ENCODE assay signal across 27 cellular contexts in genomic region chr1:209545423-209545822, GRCh38.
"Had no signal": no experiment of that assay in that cellular context is flagged by ENCODE, and none has a peak within 500 bp of the region (broad histone marks: within the 10 kb centered on the region; RNA-seq: fewer than 3 reads in every experiment).

No MANE protein-coding gene starts in this region.

- H3K9me3 ChIP-seq: esophagus squamous epithelium, gastroesophageal sphincter, heart right ventricle had no signal

- H3K36me3 ChIP-seq: brain microvascular endothelial cell, gastroesophageal sphincter, heart right ventricle had no signal

- H3K36me3 Mint-ChIP-seq: activated CD4-positive, alpha-beta memory T cell treated with anti-CD3 and anti-CD28 coated beads for 36 hours; activated CD8-positive, alpha-beta memory T cell treated with anti-CD3 and anti-CD28 coated beads, Interleukin-2, amount 10 ng/mL, durations not matched to agents 7 days and 5 days; activated naive CD8-positive, alpha-beta T cell; T-cell had no signal

- H3K4me3 Mint-ChIP-seq: activated CD4-positive, alpha-beta memory T cell treated with anti-CD3 and anti-CD28 coated beads for 36 hours; activated CD4-positive, alpha-beta T cell treated with anti-CD3 and anti-CD28 coated beads for 36 hours; activated CD4-positive, alpha-beta T cell treated with anti-CD3 and anti-CD28 coated beads, Interleukin-2, amount 10 ng/mL, durations not matched to agents 24 days and 14 days; activated CD8-positive, alpha-beta memory T cell treated with anti-CD3 and anti-CD28 coated beads, Interleukin-2, amount 10 ng/mL, durations not matched to agents 7 days and 5 days; activated CD8-positive, alpha-beta T cell treated with anti-CD3 and anti-CD28 coated beads, Interleukin-2, amount 10 ng/mL, durations not matched to agents 7 days and 5 days; activated naive CD4-positive, alpha-beta T cell treated with anti-CD3 and anti-CD28 coated beads for 36 hours; activated naive CD8-positive, alpha-beta T cell; activated T-helper 1 cell treated with anti-CD3 and anti-CD28 coated beads, Interleukin-12 subunit alpha, Interleukin-12 subunit beta, Interleukin-2, Interleukin-4 antibody, amounts not matched to agents 30 ng/mL and 10 ng/mL and 1 ng/mL, durations not matched to agents 14 hours and 24 hours and 36 hours; T-cell had no signal

- H3K27ac ChIP-seq: brain microvascular endothelial cell, epithelial cell of prostate, gastroesophageal sphincter, heart right ventricle had no signal

- H3K9me3 Mint-ChIP-seq: activated CD4-positive, alpha-beta memory T cell treated with anti-CD3 and anti-CD28 coated beads for 36 hours; activated CD4-positive, alpha-beta T cell treated with anti-CD3 and anti-CD28 coated beads, Interleukin-2, amount 10 ng/mL, durations not matched to agents 24 days and 14 days; activated naive CD4-positive, alpha-beta T cell treated with anti-CD3 and anti-CD28 coated beads for 36 hours; activated T-helper 1 cell treated with anti-CD3 and anti-CD28 coated beads, Interleukin-12 subunit alpha, Interleukin-12 subunit beta, Interleukin-2, Interleukin-4 antibody, amounts not matched to agents 30 ng/mL and 10 ng/mL and 1 ng/mL, durations not matched to agents 14 hours and 24 hours and 36 hours; activated T-helper 2 cell treated with anti-CD3 and anti-CD28 coated beads, Interferon-gamma antibody, Interleukin-2, Interleukin-4, amounts not matched to agents 10 μg/mL and 5 μg/mL and 100 μg/mL, durations not matched to agents 14 hours and 24 hours and 36 hours; T-cell had no signal

- DNase-seq: activated CD4-positive, alpha-beta memory T cell treated with anti-CD3 and anti-CD28 coated beads for 36 hours; activated CD4-positive, alpha-beta T cell treated with anti-CD3 and anti-CD28 coated beads for 36 hours; activated CD4-positive, alpha-beta T cell treated with anti-CD3 and anti-CD28 coated beads, Interleukin-2, amount 10 ng/mL, durations not matched to agents 24 days and 14 days; activated CD4-positive, CD25-positive, alpha-beta regulatory T cell; activated CD4-positive, CD25-positive, alpha-beta regulatory T cell treated with anti-CD3 and anti-CD28 coated beads, Interleukin-2, amount 50 U/mL, for 72 hours; activated CD8-positive, alpha-beta memory T cell treated with anti-CD3 and anti-CD28 coated beads, Interleukin-2, amount 10 ng/mL, durations not matched to agents 7 days and 5 days; activated CD8-positive, alpha-beta memory T cell treated with anti-CD3 and anti-CD28 coated beads, Interleukin-2, amount 50 U/mL, for 4 hours; activated CD8-positive, alpha-beta T cell treated with anti-CD3 and anti-CD28 coated beads, Interleukin-2, amount 10 ng/mL, durations not matched to agents 7 days and 5 days; activated effector memory CD4-positive, alpha-beta T cell treated with anti-CD3 and anti-CD28 coated beads, Interleukin-2, amount 50 U/mL, for 16 hours; activated naive CD4-positive, alpha-beta T cell treated with anti-CD3 and anti-CD28 coated beads for 36 hours; activated T-cell treated with anti-CD3 and anti-CD28 coated beads, Interleukin-2, amount 50 U/mL, for 1 hour; activated T-cell treated with anti-CD3 and anti-CD28 coated beads, Interleukin-2, amount 50 U/mL, for 48 hours; amniotic stem cell; anterior cingulate cortex; brain microvascular endothelial cell; caudate nucleus; effector CD8-positive, alpha-beta T cell; esophagus squamous epithelium; foreskin melanocyte; heart right ventricle; T-cell; T-helper 2 cell had no signal

- H3K4me1 ChIP-seq: gastroesophageal sphincter, heart right ventricle had no signal

- H3K27ac Mint-ChIP-seq: activated CD4-positive, alpha-beta memory T cell treated with anti-CD3 and anti-CD28 coated beads for 36 hours; activated CD4-positive, alpha-beta T cell treated with anti-CD3 and anti-CD28 coated beads for 36 hours; activated CD4-positive, alpha-beta T cell treated with anti-CD3 and anti-CD28 coated beads, Interleukin-2, amount 10 ng/mL, durations not matched to agents 24 days and 14 days; activated CD8-positive, alpha-beta memory T cell treated with anti-CD3 and anti-CD28 coated beads, Interleukin-2, amount 10 ng/mL, durations not matched to agents 7 days and 5 days; activated CD8-positive, alpha-beta T cell treated with anti-CD3 and anti-CD28 coated beads, Interleukin-2, amount 10 ng/mL, durations not matched to agents 7 days and 5 days; activated naive CD4-positive, alpha-beta T cell treated with anti-CD3 and anti-CD28 coated beads for 36 hours; activated naive CD8-positive, alpha-beta T cell; activated T-helper 1 cell treated with anti-CD3 and anti-CD28 coated beads, Interleukin-12 subunit alpha, Interleukin-12 subunit beta, Interleukin-2, Interleukin-4 antibody, amounts not matched to agents 30 ng/mL and 10 ng/mL and 1 ng/mL, durations not matched to agents 14 hours and 24 hours and 36 hours; activated T-helper 2 cell treated with anti-CD3 and anti-CD28 coated beads, Interferon-gamma antibody, Interleukin-2, Interleukin-4, amounts not matched to agents 10 μg/mL and 5 μg/mL and 100 μg/mL, durations not matched to agents 14 hours and 24 hours and 36 hours; T-cell had no signal

- H3K4me3 ChIP-seq: esophagus squamous epithelium, gastroesophageal sphincter, heart right ventricle had no signal
